Comparison of ENCODE assay signal across 8 cellular contexts in the genomic region with DNA sequence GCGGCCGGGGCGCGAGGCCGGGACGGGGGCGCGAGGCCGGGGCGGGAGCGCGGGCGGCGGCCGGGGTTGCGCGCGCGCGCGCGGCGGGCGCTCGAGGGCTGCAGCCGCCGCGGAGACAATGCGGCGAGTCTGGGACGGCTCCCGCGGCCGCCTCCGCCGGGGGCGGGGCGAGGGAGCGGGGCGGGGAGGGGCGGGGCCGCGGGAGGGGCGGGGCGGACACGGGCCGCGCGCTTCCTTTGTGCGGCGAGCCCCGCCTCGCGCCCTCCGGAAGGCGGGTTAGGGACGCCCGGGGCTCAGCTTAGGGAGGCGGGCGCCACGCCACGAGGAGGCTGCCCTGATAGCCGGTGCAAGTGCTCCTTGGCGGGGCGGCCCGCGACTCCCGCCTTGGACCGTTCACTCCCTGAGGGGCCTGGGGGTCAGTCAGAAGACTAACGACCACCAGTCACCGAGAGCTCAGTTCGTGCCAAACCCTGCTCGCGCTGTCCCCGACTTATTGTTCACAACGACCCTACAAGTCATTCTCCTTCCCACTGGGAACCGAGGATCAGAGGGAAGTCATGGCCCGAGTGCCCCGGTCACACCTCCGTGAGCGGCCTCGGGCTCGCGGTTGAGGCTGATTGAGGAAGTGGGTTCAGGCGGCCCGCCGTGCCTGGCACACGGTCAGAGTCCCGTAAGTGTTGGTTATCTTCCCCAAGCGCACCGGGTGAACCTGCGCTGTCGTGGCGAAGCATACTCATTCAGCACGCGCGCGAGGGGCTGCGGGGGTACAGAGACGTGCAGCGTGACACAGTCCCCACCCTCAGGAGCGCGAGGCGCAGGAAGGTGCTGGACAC. TPM values are rescaled to one million over a fixed set of nuclear protein-coding genes. Genes with fewer than 3 reads are reported as not detected.
DNase-seq lines count a peak whose midpoint lies in the region; ATAC-seq and TF ChIP-seq lines count a peak whose summit lies in the region.

No MANE protein-coding gene starts in this region.

- peak; percentile 78 for ATAC-seq in GM21723 (IDR thresholded peaks at IDR 0.05; ENCODE audit: unreplicated experiment)
- peak; percentile 91 to 96 for ATAC-seq in natural killer cell treated with Interleukin-12 subunit alpha and Interleukin-12 subunit beta and Interleukin-15 and Interleukin-18, amount 100 ng/mL, for 72 hours

- H3K27ac Mint-ChIP-seq in activated T-helper 2 cell treated with anti-CD3 and anti-CD28 coated beads, Interferon-gamma antibody, Interleukin-2, Interleukin-4, amounts not matched to agents 10 μg/mL and 5 μg/mL and 100 μg/mL, durations not matched to agents 14 hours and 24 hours and 36 hours, result peak overlapping the region; percentile 89
- peak overlapping the region; percentile 64 to 86 for H3K27ac Mint-ChIP-seq in natural killer cell treated with Interleukin-12 subunit alpha and Interleukin-12 subunit beta and Interleukin-15 and Interleukin-18, amount 100 ng/mL, for 72 hours

- TF ChIP-seq CTCF in fibroblast of pulmonary artery (IDR thresholded peaks at IDR 0.05; ENCODE audit: low read length, missing control alignments), result no peak

- in situ Hi-C loops in KBM-7 (cut with MboI; ENCODE audit: low pct_unique_long_range_greater_than_20kb, low sequenced_read_pairs), result no loop called here

- peak overlapping the region; percentile 82 for H3K4me3 Mint-ChIP-seq in activated T-helper 2 cell treated with anti-CD3 and anti-CD28 coated beads, Interferon-gamma antibody, Interleukin-2, Interleukin-4, amounts not matched to agents 10 μg/mL and 5 μg/mL and 100 μg/mL, durations not matched to agents 14 hours and 24 hours and 36 hours (ENCODE audit: low read depth)
- peak overlapping the region; percentile 86 for H3K4me3 Mint-ChIP-seq in natural killer cell treated with Interleukin-12 subunit alpha and Interleukin-12 subunit beta and Interleukin-15 and Interleukin-18, amount 100 ng/mL, for 72 hours

- H3K9me3 Mint-ChIP-seq in activated T-helper 2 cell treated with anti-CD3 and anti-CD28 coated beads, Interferon-gamma antibody, Interleukin-2, Interleukin-4, amounts not matched to agents 10 μg/mL and 5 μg/mL and 100 μg/mL, durations not matched to agents 14 hours and 24 hours and 36 hours, result no peaks in the 10 kb centered on the region
- H3K9me3 Mint-ChIP-seq in natural killer cell treated with Interleukin-12 subunit alpha and Interleukin-12 subunit beta and Interleukin-15 and Interleukin-18, amount 100 ng/mL, for 72 hours, result no peaks in the 10 kb centered on the region

- H3K27me3 Mint-ChIP-seq in activated T-helper 2 cell treated with anti-CD3 and anti-CD28 coated beads, Interferon-gamma antibody, Interleukin-2, Interleukin-4, amounts not matched to agents 10 μg/mL and 5 μg/mL and 100 μg/mL, durations not matched to agents 14 hours and 24 hours and 36 hours (ENCODE audit: low read depth), result peaks cover 3% of the 10 kb centered on the region
- H3K27me3 Mint-ChIP-seq in natural killer cell treated with Interleukin-12 subunit alpha and Interleukin-12 subunit beta and Interleukin-15 and Interleukin-18, amount 100 ng/mL, for 72 hours, result peaks cover 0 to 3% of the 10 kb centered on the region in 2 donors

- intact Hi-C loops in activated T-helper 2 cell treated with anti-CD3 and anti-CD28 coated beads, Interferon-gamma antibody, Interleukin-2, Interleukin-4, amounts not matched to agents 10 μg/mL and 5 μg/mL and 100 μg/mL, durations not matched to agents 14 hours and 24 hours and 36 hours (cut with micrococcal nuclease), result loop anchor here (2.0 to 5.0 kb wide), 4 partner anchors 93 to 253 kb away; a partner anchor contains a TSS

- peaks cover 27% of the 10 kb centered on the region for H3K36me3 Mint-ChIP-seq in activated T-helper 2 cell treated with anti-CD3 and anti-CD28 coated beads, Interferon-gamma antibody, Interleukin-2, Interleukin-4, amounts not matched to agents 10 μg/mL and 5 μg/mL and 100 μg/mL, durations not matched to agents 14 hours and 24 hours and 36 hours (ENCODE audit: low read depth)
- H3K36me3 Mint-ChIP-seq in natural killer cell treated with Interleukin-12 subunit alpha and Interleukin-12 subunit beta and Interleukin-15 and Interleukin-18, amount 100 ng/mL, for 72 hours, result peaks cover 7% of the 10 kb centered on the region

- peaks cover 42% of the 10 kb centered on the region for H3K4me1 Mint-ChIP-seq in activated T-helper 2 cell treated with anti-CD3 and anti-CD28 coated beads, Interferon-gamma antibody, Interleukin-2, Interleukin-4, amounts not matched to agents 10 μg/mL and 5 μg/mL and 100 μg/mL, durations not matched to agents 14 hours and 24 hours and 36 hours (ENCODE audit: low read depth)
- peaks cover 29 to 39% of the 10 kb centered on the region in 2 donors for H3K4me1 Mint-ChIP-seq in natural killer cell treated with Interleukin-12 subunit alpha and Interleukin-12 subunit beta and Interleukin-15 and Interleukin-18, amount 100 ng/mL, for 72 hours (ENCODE audit: low read depth in 2 of 2)

- H3K4me3 ChIP-seq in fibroblast of pulmonary artery (replicated peaks; ENCODE audit: low read depth, low read length), result peak overlapping the region; percentile 93

- DNase-seq in DMS79 treated with DMSO at 0.1 percent for 48 hours (lab: John Stamatoyannopoulos, UW) (peak; percentile 77), KBM-7 (peak; percentile 87), RPMI7951 (ENCODE audit: low read depth) (peak; percentile 89), fibroblast of pulmonary artery (ENCODE audit: low read depth) (peak; percentile 77)
- DNase-seq in activated T-helper 2 cell treated with anti-CD3 and anti-CD28 coated beads, Interferon-gamma antibody, Interleukin-2, Interleukin-4, amounts not matched to agents 10 μg/mL and 5 μg/mL and 100 μg/mL, durations not matched to agents 14 hours and 24 hours and 36 hours (ENCODE audit: low spot score), result peak; percentile 79
- peak; percentile 90 for DNase-seq in natural killer cell treated with Interleukin-12 subunit alpha and Interleukin-12 subunit beta and Interleukin-15 and Interleukin-18, amount 100 ng/mL, for 72 hours (ENCODE audit: low spot score)
- DNase-seq in stimulated activated naive CD4-positive, alpha-beta T cell treated with Interleukin-2 at 50 U/mL for 16 hours (lab: John Stamatoyannopoulos, UW), result peak; percentile 75

RNA-seq across cellular contexts. Expression of a gene that starts 29.1 kb away (rescaled TPM):
- total RNA-seq in RPMI7951 (2014; rRNA removed; shearing (Covaris generic)), result not detected in 2 replicates
- total RNA-seq in activated T-helper 2 cell treated with anti-CD3 and anti-CD28 coated beads, Interferon-gamma antibody, Interleukin-2, Interleukin-4, amounts not matched to agents 10 μg/mL and 5 μg/mL and 100 μg/mL, durations not matched to agents 14 hours and 24 hours and 36 hours, result not detected in 2 replicates
- not detected for total RNA-seq in natural killer cell treated with Interleukin-12 subunit alpha and Interleukin-12 subunit beta and Interleukin-15 and Interleukin-18, amount 100 ng/mL, for 72 hours

Comparison
In these comparisons a context has a peak if more than half of its experiments do, and no peak if none do; other contexts are left out.
1. Peak in every context shown above with its lines: DNase-seq, ATAC-seq and H3K4me3 ChIP-seq.